In genomic region chr13:48400820-48401219, GRCh38 we compare ENCODE assay signal across 8 cellular contexts. TPM values are rescaled to one million over a fixed set of nuclear protein-coding genes. Genes with fewer than 3 reads are reported as not detected.
A peak's percentile ranks its signal among the peaks of the same experiment; 100 is the strongest.
DNase-seq lines count a peak whose midpoint lies in the region; ATAC-seq and TF ChIP-seq lines count a peak whose summit lies in the region.

No MANE protein-coding gene starts in this region.

- CTCF ChIA-PET in RWPE1 (lab: Yijun Ruan, JAX), result no interaction called here

- ATAC-seq in GM21619 (IDR thresholded peaks at IDR 0.05; ENCODE audit: unreplicated experiment), result peak; percentile 46

- peak; percentile 54 for DNase-seq in AG09309 (ENCODE audit: low read depth)
- peak; percentile 77 for DNase-seq in RWPE1 (ENCODE audit: low spot score)
- DNase-seq in fibroblast of mammary gland (ENCODE audit: low read depth), result peak; percentile 64
- DNase-seq in renal cortical epithelial cell (ENCODE audit: low read depth), result peak; percentile 91
- DNase-seq in GOT3 (lab: John Stamatoyannopoulos, UW), result no peak
- DNase-seq in GM13977 (ENCODE audit: low spot score), result no peak
- no peak for DNase-seq in NCI-H2171 treated with DMSO at 0.1 percent for 48 hours (lab: John Stamatoyannopoulos, UW)

- POLR2A ChIA-PET in RWPE1 (lab: Yijun Ruan, JAX; ENCODE audit: low non-redundant PET), result no interaction called here

- TF ChIP-seq CTCF in AG09309 (IDR thresholded peaks at IDR 0.05; ENCODE audit: control insufficient read depth, insufficient read depth, low read depth, low read length, missing control alignments), result no peak
- TF ChIP-seq CTCF in RWPE1 (conservative IDR thresholded peaks at IDR 0.05; ENCODE audit: low read depth), result 0 out of 2 replicates have a peak, but pooled peaks have one; percentile 17
- TF ChIP-seq CTCF in fibroblast of mammary gland (conservative IDR thresholded peaks at IDR 0.05; ENCODE audit: control insufficient read depth, insufficient read depth, low read depth, low read length), result no peak
- no peak for TF ChIP-seq CTCF in GM13977 (IDR thresholded peaks at IDR 0.05; ENCODE audit: extremely low read depth, insufficient read depth, missing control alignments)

- H3K27ac ChIP-seq in RWPE1, result no peak overlapping the region

- in situ Hi-C loops in GM13977 (cut with MboI; ENCODE audit: low pct_unique_long_range_greater_than_20kb, low sequenced_read_pairs, unreplicated experiment), result loop anchor here (5.0 kb wide), 1 partner anchor 176 kb away; no protein-coding TSS in a partner anchor

- H3K4me3 ChIP-seq in AG09309 (ENCODE audit: control insufficient read depth, low read depth, low read length), result no peak overlapping the region
- no peak overlapping the region for H3K4me3 ChIP-seq in fibroblast of mammary gland (ENCODE audit: control insufficient read depth, low read depth, low read length)

RNA-seq across cellular contexts. Expression of gene LPAR6, which starts 12.1 kb away (rescaled TPM):
- 6.9 and 14.2 TPM in 2 replicates for total RNA-seq in renal cortical epithelial cell

Comparison
In these comparisons a context has a peak if more than half of its experiments do, and no peak if none do; other contexts are left out.
1. DNase-seq: peak in AG09309 (single experiment), RWPE1 (single experiment), fibroblast of mammary gland (single experiment) and renal cortical epithelial cell (single experiment); none in GOT3 (single experiment), GM13977 (single experiment) and NCI-H2171 treated with DMSO at 0.1 percent for 48 hours (single experiment).